In genomic region chr10:127922675-127923366, GRCh38 we compare ENCODE assay signal across 11 cellular contexts. TPM values are rescaled to one million over a fixed set of nuclear protein-coding genes. Genes with fewer than 3 reads are reported as not detected.
DNase-seq lines count a peak whose midpoint lies in the region; ATAC-seq and TF ChIP-seq lines count a peak whose summit lies in the region.
"Had no signal": no experiment of that assay in that cellular context is flagged by ENCODE, and none has a peak within 500 bp of the region (broad histone marks: within the 10 kb centered on the region; RNA-seq: fewer than 3 reads in every experiment).

No MANE protein-coding gene starts in this region.

- no peak overlapping the region for H3K4me3 ChIP-seq in AG09309 (ENCODE audit: control insufficient read depth, low read depth, low read length)

- POLR2A ChIA-PET in RWPE1 (lab: Yijun Ruan, JAX; ENCODE audit: low non-redundant PET), result no interaction called here

- DNase-seq in AG09309 (ENCODE audit: low read depth) (peak; percentile 83), RWPE1 (ENCODE audit: low spot score) (peak; percentile 93), fibroblast of the conjunctiva (ENCODE audit: low read depth) (peak; percentile 34), omental fat pad (ENCODE audit: low spot score) (no peak), activated T-cell treated with anti-CD3 and anti-CD28 coated beads for 4 hours (no peak), DMS 273 (lab: John Stamatoyannopoulos, UW; ENCODE audit: unreplicated experiment) (no peak)
- no peak for DNase-seq in effector CD8-positive, alpha-beta T cell (lab: John Stamatoyannopoulos, UW)
- DNase-seq: CD4-positive, CD25-positive, alpha-beta regulatory T cell; erythroblast; retina had no signal

- CTCF ChIA-PET in RWPE1 (lab: Yijun Ruan, JAX), result interaction anchor here (0.9 to 5.4 kb wide), 4 partner anchors 16 to 146 kb away, joined by 3 to 18 read pairs (median 6); partner anchors contain the start of gene PTPRE

- peak overlapping the region; percentile 95 for H3K27ac ChIP-seq in RWPE1

- no peak for TF ChIP-seq CTCF in AG09309 (IDR thresholded peaks at IDR 0.05; ENCODE audit: control insufficient read depth, insufficient read depth, low read depth, low read length, missing control alignments)
- TF ChIP-seq CTCF in RWPE1 (conservative IDR thresholded peaks at IDR 0.05; ENCODE audit: low read depth), result no peak
- TF ChIP-seq CTCF in omental fat pad (IDR thresholded peaks at IDR 0.05), result no peak

- peak; percentile 85 for ATAC-seq in omental fat pad (ENCODE audit: low FRiP score)
- ATAC-seq in HG03159 (IDR thresholded peaks at IDR 0.05; ENCODE audit: unreplicated experiment), result no peak

RNA-seq across cellular contexts. Expression of gene PTPRE, which starts 15.9 kb away (rescaled TPM):
- 10 to 100 TPM; 28.1 to 89.7 (median 54.2) TPM for total RNA-seq in omental fat pad

RNA-seq across cellular contexts. Expression of gene CLRN3, which starts 30.1 kb away (rescaled TPM):
- total RNA-seq in omental fat pad, result not detected
- total RNA-seq: CD4-positive, CD25-positive, alpha-beta regulatory T cell had no signal

Comparison
In these comparisons a context has a peak if more than half of its experiments do, and no peak if none do; other contexts are left out.
1. DNase-seq: peak in AG09309 (single experiment), RWPE1 (single experiment) and fibroblast of the conjunctiva (single experiment); none in omental fat pad (single experiment), effector CD8-positive, alpha-beta T cell (single experiment), activated T-cell treated with anti-CD3 and anti-CD28 coated beads for 4 hours (single experiment) and DMS 273 (single experiment).